Comparison of ENCODE assay signal across 8 cellular contexts in genomic region chr19:50358483-50359431, GRCh38. TPM values are rescaled to one million over a fixed set of nuclear protein-coding genes. Genes with fewer than 3 reads are reported as not detected.
DNase-seq lines count a peak whose midpoint lies in the region; ATAC-seq and TF ChIP-seq lines count a peak whose summit lies in the region.

No MANE protein-coding gene starts in this region.

- peak overlapping the region; percentile 45 for H3K4me3 ChIP-seq in suprapubic skin

- WGBS in suprapubic skin, result 52% methylated on average over 30 of the region's 56 CpGs

- peak in 1 of 2 donors; percentile 31 for TF ChIP-seq POLR2A in suprapubic skin (IDR thresholded peaks at IDR 0.05)

- peak overlapping the region; percentile 86 for H3K4me3 Mint-ChIP-seq in activated CD8-positive, alpha-beta T cell treated with anti-CD3 and anti-CD28 coated beads, Interleukin-2, amount 10 ng/mL, durations not matched to agents 7 days and 5 days
- peak overlapping the region; percentile 95 for H3K4me3 Mint-ChIP-seq in effector memory CD8-positive, alpha-beta T cell

- TF ChIP-seq EP300 in suprapubic skin (IDR thresholded peaks at IDR 0.05), result no peak

- H3K27ac Mint-ChIP-seq in activated CD8-positive, alpha-beta T cell treated with anti-CD3 and anti-CD28 coated beads, Interleukin-2, amount 10 ng/mL, durations not matched to agents 7 days and 5 days, result peak overlapping the region; percentile 95
- peak overlapping the region; percentile 97 to 98 for H3K27ac Mint-ChIP-seq in effector memory CD8-positive, alpha-beta T cell

- no peaks in the 10 kb centered on the region for H3K9me3 ChIP-seq in suprapubic skin

- DNase-seq in D341Med (ENCODE audit: low spot score), result peak; percentile 92
- peak; percentile 92 for DNase-seq in NAMALWA (ENCODE audit: low spot score)
- DNase-seq in activated CD8-positive, alpha-beta T cell treated with anti-CD3 and anti-CD28 coated beads, Interleukin-2, amount 10 ng/mL, durations not matched to agents 7 days and 5 days, result peak; percentile 77
- peak; percentile 62 to 71 (median 64) for DNase-seq in effector memory CD8-positive, alpha-beta T cell
- peak in 47 of 56 donors; percentile 14 to 77 (median 46) for DNase-seq in nucleus accumbens (lab: John Stamatoyannopoulos, UW)
- no peak for DNase-seq in suprapubic skin (ENCODE audit: low spot score in 2 of 2)

- peaks cover 15% of the 10 kb centered on the region for H3K4me1 ChIP-seq in suprapubic skin

- peaks cover 2% of the 10 kb centered on the region for H3K27me3 Mint-ChIP-seq in activated CD8-positive, alpha-beta T cell treated with anti-CD3 and anti-CD28 coated beads, Interleukin-2, amount 10 ng/mL, durations not matched to agents 7 days and 5 days (ENCODE audit: low read depth)
- no peaks in the 10 kb centered on the region for H3K27me3 Mint-ChIP-seq in effector memory CD8-positive, alpha-beta T cell

- CTCF ChIA-PET in activated CD8-positive, alpha-beta T cell treated with anti-CD3 and anti-CD28 coated beads, Interleukin-2, amount 10 ng/mL, durations not matched to agents 7 days and 5 days (lab: Charles Lee), result interaction anchor here (0.8 to 2.3 kb wide), 11 partner anchors 8 to 197 kb away, joined by 3 to 27 read pairs (median 9); partner anchors contain the start of genes NR1H2 and POLD1

- no peaks in the 10 kb centered on the region for H3K27me3 ChIP-seq in suprapubic skin

- POLR2A ChIA-PET in activated CD8-positive, alpha-beta T cell treated with anti-CD3 and anti-CD28 coated beads, Interleukin-2, amount 10 ng/mL, durations not matched to agents 7 days and 5 days (lab: Charles Lee), result interaction anchor here (1.6 to 1.7 kb wide), 2 partner anchors 11 to 27 kb away, joined by 4 read pairs; no protein-coding TSS in a partner anchor

- peak; percentile 40 for ATAC-seq in activated CD8-positive, alpha-beta T cell treated with anti-CD3 and anti-CD28 coated beads, Interleukin-2, amount 10 ng/mL, durations not matched to agents 7 days and 5 days
- peak; percentile 32 for ATAC-seq in effector memory CD8-positive, alpha-beta T cell (replicated peaks)
- ATAC-seq in GM21390 (IDR thresholded peaks at IDR 0.05; ENCODE audit: unreplicated experiment), result no peak
- ATAC-seq in HG03378 (IDR thresholded peaks at IDR 0.05; ENCODE audit: unreplicated experiment), result no peak

- H3K4me1 Mint-ChIP-seq in activated CD8-positive, alpha-beta T cell treated with anti-CD3 and anti-CD28 coated beads, Interleukin-2, amount 10 ng/mL, durations not matched to agents 7 days and 5 days (ENCODE audit: low read depth), result peaks cover 59% of the 10 kb centered on the region
- peaks cover 37 to 46% of the 10 kb centered on the region in 2 donors for H3K4me1 Mint-ChIP-seq in effector memory CD8-positive, alpha-beta T cell (ENCODE audit: low read depth in 2 of 2)

- H3K36me3 Mint-ChIP-seq in activated CD8-positive, alpha-beta T cell treated with anti-CD3 and anti-CD28 coated beads, Interleukin-2, amount 10 ng/mL, durations not matched to agents 7 days and 5 days (ENCODE audit: low read depth), result peaks cover 12% of the 10 kb centered on the region
- peaks cover 27% of the 10 kb centered on the region for H3K36me3 Mint-ChIP-seq in effector memory CD8-positive, alpha-beta T cell (ENCODE audit: insufficient read depth)

- H3K9me3 Mint-ChIP-seq in activated CD8-positive, alpha-beta T cell treated with anti-CD3 and anti-CD28 coated beads, Interleukin-2, amount 10 ng/mL, durations not matched to agents 7 days and 5 days (ENCODE audit: insufficient read depth), result no peaks in the 10 kb centered on the region
- H3K9me3 Mint-ChIP-seq in effector memory CD8-positive, alpha-beta T cell, result no peaks in the 10 kb centered on the region

- no peaks in the 10 kb centered on the region for H3K36me3 ChIP-seq in suprapubic skin

- TF ChIP-seq CTCF in suprapubic skin (IDR thresholded peaks at IDR 0.05), result no peak

- no peak overlapping the region for H3K27ac ChIP-seq in suprapubic skin

RNA-seq across cellular contexts. Expression of gene NAPSA, which starts 6.7 kb away (rescaled TPM):
- 1 to 10 TPM in 1 of 2 experiments, under 1 TPM in 1; 0.73 to 1.2 TPM for total RNA-seq in activated CD8-positive, alpha-beta T cell treated with anti-CD3 and anti-CD28 coated beads, Interleukin-2, amount 10 ng/mL, durations not matched to agents 7 days and 5 days
- total RNA-seq in suprapubic skin, result 1 to 10 TPM in 3 of 4 donors, not detected in 1; 1.7 to 3.7 (median 3.5) TPM

RNA-seq across cellular contexts. Expression of gene NR1H2, which starts 17.5 kb away (rescaled TPM):
- total RNA-seq in activated CD8-positive, alpha-beta T cell treated with anti-CD3 and anti-CD28 coated beads, Interleukin-2, amount 10 ng/mL, durations not matched to agents 7 days and 5 days, result 10 to 100 TPM; 56.4 to 64.1 TPM
- total RNA-seq in suprapubic skin, result 10 to 100 TPM; 80.6 to 94.7 (median 88.9) TPM

RNA-seq across cellular contexts. Expression of gene POLD1, which starts 25.4 kb away (rescaled TPM):
- total RNA-seq in activated CD8-positive, alpha-beta T cell treated with anti-CD3 and anti-CD28 coated beads, Interleukin-2, amount 10 ng/mL, durations not matched to agents 7 days and 5 days, result 100 to 1,000 TPM; 163 to 181 TPM
- total RNA-seq in suprapubic skin, result 10 to 100 TPM; 17.2 to 26.9 (median 21.5) TPM

RNA-seq across cellular contexts. Expression of gene KCNC3, which starts 29.6 kb away (rescaled TPM):
- total RNA-seq in activated CD8-positive, alpha-beta T cell treated with anti-CD3 and anti-CD28 coated beads, Interleukin-2, amount 10 ng/mL, durations not matched to agents 7 days and 5 days, result under 1 TPM; 0.39 to 0.47 TPM
- total RNA-seq in suprapubic skin, result 1 to 10 TPM; 1.5 to 3.1 (median 1.7) TPM

RNA-seq across cellular contexts. Expression of gene SPIB, which starts 60.0 kb away (rescaled TPM):
- total RNA-seq in activated CD8-positive, alpha-beta T cell treated with anti-CD3 and anti-CD28 coated beads, Interleukin-2, amount 10 ng/mL, durations not matched to agents 7 days and 5 days, result under 1 TPM; 0.52 to 0.84 TPM
- not detected for total RNA-seq in suprapubic skin

Comparison
In these comparisons a context has a peak if more than half of its experiments do, and no peak if none do; other contexts are left out.
1. DNase-seq: peak in D341Med (single experiment), NAMALWA (single experiment), activated CD8-positive, alpha-beta T cell treated with anti-CD3 and anti-CD28 coated beads, Interleukin-2, amount 10 ng/mL, durations not matched to agents 7 days and 5 days (single experiment), effector memory CD8-positive, alpha-beta T cell (3 of 3) and nucleus accumbens (47 of 56); none in suprapubic skin (0 of 2).
2. ATAC-seq: peak in activated CD8-positive, alpha-beta T cell treated with anti-CD3 and anti-CD28 coated beads, Interleukin-2, amount 10 ng/mL, durations not matched to agents 7 days and 5 days (single experiment) and effector memory CD8-positive, alpha-beta T cell (single experiment); none in GM21390 (single experiment) and HG03378 (single experiment).
3. RNA of gene POLD1, which starts 25.4 kb away (total RNA-seq): 163 to 181 TPM in activated CD8-positive, alpha-beta T cell treated with anti-CD3 and anti-CD28 coated beads, Interleukin-2, amount 10 ng/mL, durations not matched to agents 7 days and 5 days; 17.2 to 26.9 TPM in suprapubic skin; every median in the first group is over 4 times any median in the second.